ENCODE assay signal across 29 cellular contexts in the genomic region with DNA sequence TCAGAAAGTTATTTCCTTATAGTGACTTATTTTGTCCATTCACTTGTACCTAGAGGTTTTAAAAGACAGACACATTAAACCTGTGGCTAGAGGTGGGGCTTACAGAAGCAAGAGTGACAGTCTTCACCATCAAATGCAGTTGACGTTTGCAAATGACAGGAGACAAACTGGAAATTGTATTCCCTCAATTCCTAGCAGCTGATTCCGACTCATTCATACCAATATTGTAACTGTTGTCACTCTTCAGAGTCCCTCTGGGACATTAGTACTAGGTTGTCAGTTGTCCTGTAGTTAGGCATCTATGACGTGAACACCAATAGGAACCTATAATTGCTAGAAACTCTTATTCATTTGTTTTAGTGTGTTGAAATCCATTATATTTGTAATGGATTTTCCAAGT.
"Had no signal": no experiment of that assay in that cellular context is flagged by ENCODE, and none has a peak within 500 bp of the region (broad histone marks: within the 10 kb centered on the region; RNA-seq: fewer than 3 reads in every experiment).

No MANE protein-coding gene starts in this region.

- H3K36me3 ChIP-seq: stomach, suprapubic skin, thoracic aorta, thyroid gland, tibial artery, tibial nerve, transverse colon, upper lobe of left lung, upper lobe of right lung, uterus, vagina had no signal

- H3K4me3 ChIP-seq: stomach, suprapubic skin, testis, thoracic aorta, thyroid gland, tibial artery, tibial nerve, transverse colon, upper lobe of left lung, upper lobe of right lung, uterus, vagina had no signal

- H3K27ac ChIP-seq: stomach, suprapubic skin, testis, thoracic aorta, thyroid gland, tibial artery, tibial nerve, transverse colon, upper lobe of left lung, upper lobe of right lung, uterus, vagina had no signal

- H3K36me3 Mint-ChIP-seq: stimulated activated effector memory CD8-positive, alpha-beta T cell treated with anti-CD3 and anti-CD28 coated beads, Interleukin-12 subunit alpha, Interleukin-12 subunit beta, amount 100 ng/mL, for 72 hours; stimulated activated memory B cell treated with anti-CD40 and anti-IgM and Interleukin-4, amounts not matched to agents 10 μg/mL and 1 μg/mL and 100 μg/mL, for 72 hours; stimulated activated naive B cell treated with anti-CD40 and anti-IgM and Interleukin-4, amounts not matched to agents 10 μg/mL and 1 μg/mL and 100 μg/mL, for 72 hours; type B pancreatic cell had no signal

- H3K27ac Mint-ChIP-seq: stimulated activated effector memory CD8-positive, alpha-beta T cell treated with anti-CD3 and anti-CD28 coated beads, Interleukin-12 subunit alpha, Interleukin-12 subunit beta, amount 100 ng/mL, for 72 hours; stimulated activated memory B cell treated with anti-CD40 and anti-IgM and Interleukin-4, amounts not matched to agents 10 μg/mL and 1 μg/mL and 100 μg/mL, for 72 hours; stimulated activated naive B cell treated with anti-CD40 and anti-IgM and Interleukin-4, amounts not matched to agents 10 μg/mL and 1 μg/mL and 100 μg/mL, for 72 hours; stimulated activated naive CD8-positive, alpha-beta T cell treated with anti-CD3 and anti-CD28 coated beads, Interleukin-15, amount 100 ng/mL, for 72 hours; stimulated activated naive CD8-positive, alpha-beta T cell treated with anti-CD3 and anti-CD28 coated beads, Interleukin-15, Interleukin-2, amounts not matched to agents 100 ng/mL and 50 ng/mL, for 24 hours; type B pancreatic cell had no signal

- H3K9me3 Mint-ChIP-seq: type B pancreatic cell had no signal

- ATAC-seq: stimulated activated effector memory CD8-positive, alpha-beta T cell treated with anti-CD3 and anti-CD28 coated beads, Interleukin-12 subunit alpha, Interleukin-12 subunit beta, amount 100 ng/mL, for 72 hours; stimulated activated memory B cell treated with anti-CD40 and anti-IgM and Interleukin-4, amounts not matched to agents 10 μg/mL and 1 μg/mL and 100 μg/mL, for 72 hours; stimulated activated naive B cell treated with anti-CD40 and anti-IgM and Interleukin-4, amounts not matched to agents 10 μg/mL and 1 μg/mL and 100 μg/mL, for 72 hours; stimulated activated naive CD8-positive, alpha-beta T cell treated with anti-CD3 and anti-CD28 coated beads, Interleukin-15, amount 100 ng/mL, for 72 hours; stimulated activated naive CD8-positive, alpha-beta T cell treated with anti-CD3 and anti-CD28 coated beads, Interleukin-15, Interleukin-2, amounts not matched to agents 100 U/mL and 50 U/mL, for 24 hours; upper lobe of right lung had no signal

- H3K4me1 Mint-ChIP-seq: stimulated activated effector memory CD8-positive, alpha-beta T cell treated with anti-CD3 and anti-CD28 coated beads, Interleukin-12 subunit alpha, Interleukin-12 subunit beta, amount 100 ng/mL, for 72 hours; stimulated activated memory B cell treated with anti-CD40 and anti-IgM and Interleukin-4, amounts not matched to agents 10 μg/mL and 1 μg/mL and 100 μg/mL, for 72 hours; stimulated activated naive B cell treated with anti-CD40 and anti-IgM and Interleukin-4, amounts not matched to agents 10 μg/mL and 1 μg/mL and 100 μg/mL, for 72 hours; stimulated activated naive CD8-positive, alpha-beta T cell treated with anti-CD3 and anti-CD28 coated beads, Interleukin-15, amount 100 ng/mL, for 72 hours had no signal

- DNase-seq: stimulated activated CD4-positive, alpha-beta T cell treated with anti-CD3 and anti-CD28 coated beads, Interleukin-2, amount 100 ng/mL, for 48 hours; stimulated activated CD4-positive, alpha-beta T cell treated with anti-CD3 and anti-CD28 coated beads, Interleukin-4, amount 100 ng/mL, for 1 hour; stimulated activated CD4-positive, alpha-beta T cell treated with anti-CD3 and anti-CD28 coated beads, Interleukin-4, amount 100 ng/mL, for 24 hours; stimulated activated CD4-positive, alpha-beta T cell treated with anti-CD3 and anti-CD28 coated beads, Interleukin-4, amount 100 ng/mL, for 4 hours; stimulated activated CD8-positive, alpha-beta memory T cell treated with anti-CD3 and anti-CD28 coated beads, Interleukin-4, amount 100 ng/mL, for 48 hours; stimulated activated naive B cell treated with anti-CD40 and anti-IgM and Interleukin-4, amounts not matched to agents 10 μg/mL and 1 μg/mL and 100 μg/mL, for 72 hours; stimulated activated naive CD4-positive, alpha-beta T cell; stimulated activated naive CD4-positive, alpha-beta T cell treated with Interleukin-2 at 50 U/mL for 16 hours; stimulated activated naive CD8-positive, alpha-beta T cell treated with anti-CD3 and anti-CD28 coated beads, Interleukin-15, amount 100 ng/mL, for 72 hours; stimulated activated naive CD8-positive, alpha-beta T cell treated with anti-CD3 and anti-CD28 coated beads, Interleukin-15, Interleukin-2, amounts not matched to agents 100 U/mL and 50 U/mL, for 24 hours; stomach; substantia nigra; testis; thyroid gland; tibial artery; transverse colon; trophoblast cell; upper lobe of left lung; upper lobe of right lung; uterus had no signal

- H3K27me3 ChIP-seq: stomach, suprapubic skin, testis, thyroid gland, tibial artery, tibial nerve, transverse colon, upper lobe of left lung, upper lobe of right lung, uterus, vagina had no signal

- H3K4me1 ChIP-seq: stomach, suprapubic skin, testis, thyroid gland, tibial artery, tibial nerve, transverse colon, upper lobe of left lung, upper lobe of right lung, uterus, vagina had no signal

- H3K9me3 ChIP-seq: suprapubic skin, testis, thoracic aorta, thyroid gland, tibial artery, transverse colon, upper lobe of left lung, upper lobe of right lung, uterus, vagina had no signal

- FAIRE-seq: urothelium cell line had no signal

- H3K27me3 Mint-ChIP-seq: stimulated activated memory B cell treated with anti-CD40 and anti-IgM and Interleukin-4, amounts not matched to agents 10 μg/mL and 1 μg/mL and 100 μg/mL, for 72 hours; stimulated activated naive B cell treated with anti-CD40 and anti-IgM and Interleukin-4, amounts not matched to agents 10 μg/mL and 1 μg/mL and 100 μg/mL, for 72 hours; stimulated activated naive CD8-positive, alpha-beta T cell treated with anti-CD3 and anti-CD28 coated beads, Interleukin-15, amount 100 ng/mL, for 72 hours; stimulated activated naive CD8-positive, alpha-beta T cell treated with anti-CD3 and anti-CD28 coated beads, Interleukin-15, Interleukin-2, amounts not matched to agents 100 ng/mL and 50 ng/mL, for 24 hours had no signal

- H3K4me3 Mint-ChIP-seq: stimulated activated effector memory CD8-positive, alpha-beta T cell treated with anti-CD3 and anti-CD28 coated beads, Interleukin-12 subunit alpha, Interleukin-12 subunit beta, amount 100 ng/mL, for 72 hours; stimulated activated memory B cell treated with anti-CD40 and anti-IgM and Interleukin-4, amounts not matched to agents 10 μg/mL and 1 μg/mL and 100 μg/mL, for 72 hours; stimulated activated naive B cell treated with anti-CD40 and anti-IgM and Interleukin-4, amounts not matched to agents 10 μg/mL and 1 μg/mL and 100 μg/mL, for 72 hours; stimulated activated naive CD8-positive, alpha-beta T cell treated with anti-CD3 and anti-CD28 coated beads, Interleukin-15, amount 100 ng/mL, for 72 hours; stimulated activated naive CD8-positive, alpha-beta T cell treated with anti-CD3 and anti-CD28 coated beads, Interleukin-15, Interleukin-2, amounts not matched to agents 100 ng/mL and 50 ng/mL, for 24 hours; type B pancreatic cell had no signal
